ENCODE assay signal across 7 cellular contexts in the genomic region with DNA sequence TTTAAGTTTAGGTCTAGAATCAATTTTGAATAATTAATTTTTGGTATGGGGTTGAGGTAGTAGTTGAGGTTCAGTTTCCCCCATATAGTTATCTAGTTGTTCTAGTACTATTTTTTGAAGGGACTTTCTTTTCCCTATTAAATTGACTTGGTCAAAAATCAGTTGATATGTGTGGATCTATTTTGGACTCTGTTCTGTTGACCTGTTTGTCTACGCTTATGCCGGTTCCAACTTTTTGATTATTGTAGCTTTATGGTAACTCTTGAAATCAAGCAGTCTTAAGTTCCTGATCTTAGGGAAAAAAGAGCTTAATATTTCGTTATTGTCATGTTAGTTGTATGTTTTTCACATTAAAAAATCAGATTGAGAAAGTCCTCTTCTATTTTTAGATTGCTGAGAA.
"Had no signal": no experiment of that assay in that cellular context is flagged by ENCODE, and none has a peak within 500 bp of the region (broad histone marks: within the 10 kb centered on the region; RNA-seq: fewer than 3 reads in every experiment).

No MANE protein-coding gene starts in this region.

- FAIRE-seq: HTR-8/SVneo had no signal

- H3K9ac ChIP-seq: KMS-11 had no signal

- H3K4me3 ChIP-seq: K562 had no signal

- DNase-seq: IMR-90, KBM-7, KG1 had no signal

- H3K4me2 ChIP-seq: KMS-11 had no signal

- H3K27ac ChIP-seq: HL-60, KMS-11 had no signal

- ATAC-seq: K562 had no signal
